In the genomic region with DNA sequence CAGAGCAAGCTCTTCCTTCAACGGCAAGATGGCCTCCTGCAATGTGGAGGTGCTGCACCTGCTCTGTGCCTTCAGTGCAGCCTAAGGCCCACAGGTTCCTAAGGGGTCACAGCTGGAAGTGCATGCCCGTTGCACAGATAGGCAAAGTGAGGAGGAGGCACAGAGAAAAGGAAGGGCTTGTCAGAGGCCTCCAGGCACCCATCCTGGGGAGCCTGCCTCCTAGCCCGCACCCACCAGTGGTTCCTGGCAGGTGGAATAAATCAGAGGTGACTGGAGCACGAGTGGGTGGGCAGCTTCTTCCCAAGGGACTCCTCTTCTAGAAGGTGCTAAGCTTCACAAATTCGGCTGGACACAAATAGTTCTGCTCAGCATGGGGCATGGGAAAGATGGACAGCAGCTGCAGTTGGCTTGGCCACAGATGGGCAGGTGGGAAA, we compare ENCODE assay signal across 2 cellular contexts.
TF ChIP-seq lines count a peak whose summit lies in the region.

No MANE protein-coding gene starts in this region.

TF ChIP-seq in HCT116, 20 proteins besides CTCF, POLR2A, EP300 and RAD21:
- TF ChIP-seq ELF1 (IDR thresholded peaks at IDR 0.05; ENCODE audit: borderline replicate concordance, low read depth): no peak
- TF ChIP-seq SIN3A (IDR thresholded peaks at IDR 0.05; ENCODE audit: low read depth): no peak
- TF ChIP-seq EGR1 (IDR thresholded peaks at IDR 0.05; ENCODE audit: low read depth): no peak
- no peak for TF ChIP-seq EZH2 (IDR thresholded peaks at IDR 0.05)
- TF ChIP-seq TCF7L2 (IDR thresholded peaks at IDR 0.05; ENCODE audit: borderline replicate concordance, extremely low read depth, insufficient read depth, insufficient read length): no peak
- no peak for TF ChIP-seq FOSL1 (IDR thresholded peaks at IDR 0.05; ENCODE audit: low read depth)

TF ChIP-seq in H1, 55 proteins besides CTCF, POLR2A, EP300 and RAD21:
- TF ChIP-seq KDM1A (IDR thresholded peaks at IDR 0.05; ENCODE audit: borderline replicate concordance, low read length) (peak; percentile 52; the same call in 1 of the 2 replicates), HDAC6 (IDR thresholded peaks at IDR 0.05; ENCODE audit: low read depth, low read length) (no peak), CREB1 (IDR thresholded peaks at IDR 0.05) (no peak)
